10 cellular contexts compared by ENCODE assay signal in the genomic region with DNA sequence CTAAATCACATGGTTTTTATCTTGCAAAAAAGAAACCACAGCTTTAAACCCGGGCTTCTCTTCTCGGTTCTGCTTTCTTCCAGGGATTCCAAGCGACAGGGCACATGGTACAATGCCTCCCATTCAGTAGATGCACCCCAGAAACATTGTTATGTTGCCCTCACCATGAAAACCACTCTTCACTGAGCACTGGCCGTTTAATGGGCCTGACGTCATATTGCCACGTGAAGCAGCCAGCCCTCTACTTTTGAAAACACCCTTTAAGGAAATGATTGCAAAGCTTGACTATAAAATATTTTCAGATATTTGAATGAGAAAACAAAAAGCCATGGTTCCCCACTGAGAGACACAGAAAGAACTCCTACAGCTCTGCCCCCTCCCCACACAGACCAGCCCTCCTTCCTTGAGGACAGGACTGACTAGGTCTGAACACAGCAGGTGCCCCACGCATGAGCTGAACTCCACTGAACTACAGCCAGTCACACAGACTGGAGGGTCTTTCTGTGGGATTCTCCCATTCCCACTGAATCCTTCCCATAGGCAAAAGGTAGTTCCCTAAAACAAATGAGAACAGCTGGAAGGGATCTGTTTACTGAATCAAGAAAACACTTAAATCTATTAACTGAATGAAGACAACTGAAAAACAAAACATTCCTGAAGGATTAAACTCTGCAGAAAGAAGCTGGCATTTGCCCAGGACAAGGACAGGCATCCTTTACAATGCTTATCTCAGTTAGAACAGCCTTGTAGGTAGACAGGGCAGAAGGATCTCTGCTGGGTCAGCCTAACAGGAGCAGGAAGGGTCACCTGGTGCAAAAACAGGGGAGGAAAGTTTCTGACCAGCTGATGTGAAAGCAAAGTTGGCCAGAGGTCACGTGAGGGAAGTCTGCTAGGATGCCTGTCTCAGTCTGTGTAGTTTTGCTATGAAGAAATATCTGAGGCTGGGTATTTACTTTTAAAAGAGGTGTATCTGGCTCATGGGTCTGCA.
DNase-seq lines count a peak whose midpoint lies in the region; ATAC-seq lines count a peak whose summit lies in the region.
"Had no signal": no experiment of that assay in that cellular context is flagged by ENCODE, and none has a peak within 500 bp of the region (broad histone marks: within the 10 kb centered on the region; RNA-seq: fewer than 3 reads in every experiment).

No MANE protein-coding gene starts in this region.

- H3K4me3 ChIP-seq in iPS-20b (ENCODE audit: low read length) = peak overlapping the region; percentile 10
- H3K4me3 ChIP-seq: BLaER1, heart left ventricle had no signal

- intact Hi-C loops in cardiac septum (cut with DNase I) = no loop called here

- peak overlapping the region; percentile 59 for H3K4me3 Mint-ChIP-seq in activated CD8-positive, alpha-beta memory T cell treated with anti-CD3 and anti-CD28 coated beads, Interleukin-2, amount 10 ng/mL, durations not matched to agents 7 days and 5 days
- peak overlapping the region; percentile 64 for H3K4me3 Mint-ChIP-seq in T-helper 2 cell treated with Interferon-gamma antibody and Interleukin-4, amounts not matched to agents 5 μg/mL and 100 μg/mL, for 36 hours

- peak overlapping the region; percentile 96 for H3K27ac Mint-ChIP-seq in activated CD8-positive, alpha-beta memory T cell treated with anti-CD3 and anti-CD28 coated beads, Interleukin-2, amount 10 ng/mL, durations not matched to agents 7 days and 5 days
- peak overlapping the region; percentile 77 for H3K27ac Mint-ChIP-seq in T-helper 2 cell treated with Interferon-gamma antibody and Interleukin-4, amounts not matched to agents 5 μg/mL and 100 μg/mL, for 36 hours

- peaks cover 25% of the 10 kb centered on the region for H3K36me3 Mint-ChIP-seq in activated CD8-positive, alpha-beta memory T cell treated with anti-CD3 and anti-CD28 coated beads, Interleukin-2, amount 10 ng/mL, durations not matched to agents 7 days and 5 days
- peaks cover 10% of the 10 kb centered on the region for H3K36me3 Mint-ChIP-seq in T-helper 2 cell treated with Interferon-gamma antibody and Interleukin-4, amounts not matched to agents 5 μg/mL and 100 μg/mL, for 36 hours (ENCODE audit: low read depth)

- H3K4me1 Mint-ChIP-seq in activated CD8-positive, alpha-beta memory T cell treated with anti-CD3 and anti-CD28 coated beads, Interleukin-2, amount 10 ng/mL, durations not matched to agents 7 days and 5 days = peaks cover 54% of the 10 kb centered on the region
- peaks cover 26% of the 10 kb centered on the region for H3K4me1 Mint-ChIP-seq in T-helper 2 cell treated with Interferon-gamma antibody and Interleukin-4, amounts not matched to agents 5 μg/mL and 100 μg/mL, for 36 hours (ENCODE audit: low read depth)

- H3K4me1 ChIP-seq in iPS-20b (ENCODE audit: insufficient read depth, low read length) = peaks cover 12% of the 10 kb centered on the region
- H3K4me1 ChIP-seq: BLaER1 had no signal

- ATAC-seq in activated CD8-positive, alpha-beta memory T cell treated with anti-CD3 and anti-CD28 coated beads, Interleukin-2, amount 10 ng/mL, durations not matched to agents 7 days and 5 days = no peak
- ATAC-seq: heart left ventricle had no signal

- H3K9me3 Mint-ChIP-seq in activated CD8-positive, alpha-beta memory T cell treated with anti-CD3 and anti-CD28 coated beads, Interleukin-2, amount 10 ng/mL, durations not matched to agents 7 days and 5 days (ENCODE audit: low read depth) = no peaks in the 10 kb centered on the region
- no peaks in the 10 kb centered on the region for H3K9me3 Mint-ChIP-seq in T-helper 2 cell treated with Interferon-gamma antibody and Interleukin-4, amounts not matched to agents 5 μg/mL and 100 μg/mL, for 36 hours

- no peaks in the 10 kb centered on the region for H3K27me3 Mint-ChIP-seq in activated CD8-positive, alpha-beta memory T cell treated with anti-CD3 and anti-CD28 coated beads, Interleukin-2, amount 10 ng/mL, durations not matched to agents 7 days and 5 days
- peaks cover 6% of the 10 kb centered on the region for H3K27me3 Mint-ChIP-seq in T-helper 2 cell treated with Interferon-gamma antibody and Interleukin-4, amounts not matched to agents 5 μg/mL and 100 μg/mL, for 36 hours (ENCODE audit: low read depth)

- no peak overlapping the region for H3K27ac ChIP-seq in iPS-20b (ENCODE audit: low read length)
- H3K27ac ChIP-seq: BLaER1, heart left ventricle had no signal

- DNase-seq in activated CD8-positive, alpha-beta memory T cell treated with anti-CD3 and anti-CD28 coated beads, Interleukin-2, amount 10 ng/mL, durations not matched to agents 7 days and 5 days = peak; percentile 58
- no peak for DNase-seq in activated CD8-positive, alpha-beta memory T cell treated with anti-CD3 and anti-CD28 coated beads for 24 hours
- no peak for DNase-seq in T-helper 2 cell treated with Interferon-gamma antibody and Interleukin-4, amounts not matched to agents 5 μg/mL and 100 μg/mL, for 36 hours (ENCODE audit: low spot score)
- DNase-seq in superior temporal gyrus (ENCODE audit: extremely low spot score) (peak; percentile 34), cardiac septum (ENCODE audit: low spot score) (no peak), T-helper 9 cell (no peak), activated gamma-delta T cell treated with Interleukin-2 at 50 U/mL for 16 hours (no peak)
- DNase-seq: heart left ventricle had no signal

- CTCF ChIA-PET in activated CD8-positive, alpha-beta memory T cell treated with anti-CD3 and anti-CD28 coated beads, Interleukin-2, amount 10 ng/mL, durations not matched to agents 7 days and 5 days (lab: Charles Lee) = interaction anchor here (1.6 kb wide), 1 partner anchor 166 kb away, joined by 3 read pairs; no protein-coding TSS in a partner anchor

- peak overlapping the region; percentile 52; the same call in 1 of the 2 replicates for H3K9ac ChIP-seq in iPS-20b (ENCODE audit: low read depth, low read length)
- H3K9ac ChIP-seq: BLaER1 had no signal

- no peaks in the 10 kb centered on the region for H3K27me3 ChIP-seq in iPS-20b (ENCODE audit: insufficient read depth, low read length)
- H3K27me3 ChIP-seq: BLaER1, heart left ventricle had no signal

- H3K9me3 ChIP-seq in iPS-20b (ENCODE audit: insufficient read depth, low read depth, low read length) = no peaks in the 10 kb centered on the region
- H3K9me3 ChIP-seq: BLaER1, heart left ventricle had no signal

- no peaks in the 10 kb centered on the region for H3K36me3 ChIP-seq in iPS-20b (ENCODE audit: insufficient read depth, low read depth, low read length)
- H3K36me3 ChIP-seq: BLaER1, heart left ventricle had no signal

Comparison
In these comparisons a context has a peak if more than half of its experiments do, and no peak if none do; other contexts are left out.
1. DNase-seq: peak in activated CD8-positive, alpha-beta memory T cell treated with anti-CD3 and anti-CD28 coated beads, Interleukin-2, amount 10 ng/mL, durations not matched to agents 7 days and 5 days (single experiment) and superior temporal gyrus (single experiment); none in activated CD8-positive, alpha-beta memory T cell treated with anti-CD3 and anti-CD28 coated beads for 24 hours (single experiment), T-helper 2 cell treated with Interferon-gamma antibody and Interleukin-4, amounts not matched to agents 5 μg/mL and 100 μg/mL, for 36 hours (single experiment), cardiac septum (single experiment), T-helper 9 cell (single experiment) and activated gamma-delta T cell treated with Interleukin-2 at 50 U/mL for 16 hours (single experiment).